Comparison of ENCODE assay signal across 15 cellular contexts in the genomic region with DNA sequence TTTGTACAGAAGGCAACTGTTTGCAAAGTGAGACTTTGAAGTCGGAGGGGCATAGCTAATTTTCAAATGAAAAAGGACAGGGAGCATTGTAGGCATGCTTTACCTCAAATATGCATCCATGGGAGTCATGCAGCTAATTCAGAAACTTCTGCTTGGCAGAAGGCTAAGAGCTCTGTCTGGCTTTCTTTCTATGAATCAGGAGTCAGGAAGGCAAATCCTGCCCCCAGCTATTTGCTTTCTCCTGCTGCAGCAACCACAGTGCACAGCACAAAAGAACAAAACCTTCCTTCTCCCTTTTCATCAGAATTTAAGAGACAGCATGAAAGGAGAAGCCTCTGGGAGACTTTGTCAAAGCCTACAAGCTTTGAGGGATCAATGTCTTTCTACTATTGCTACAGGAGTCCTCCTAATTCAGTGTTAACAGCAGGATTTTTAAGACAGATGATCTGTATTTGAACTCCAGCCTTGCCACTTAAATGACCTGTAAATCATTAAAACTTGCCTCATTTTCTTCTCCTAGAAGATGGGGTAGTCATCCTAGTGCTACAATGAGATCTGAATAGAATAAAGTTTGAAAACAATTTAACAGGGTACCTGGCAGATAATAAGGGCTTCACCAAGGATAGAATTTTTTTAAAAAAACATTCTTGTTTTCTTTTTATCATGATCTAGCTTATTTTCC.
DNase-seq lines count a peak whose midpoint lies in the region; ATAC-seq and TF ChIP-seq lines count a peak whose summit lies in the region.
"Had no signal": no experiment of that assay in that cellular context is flagged by ENCODE, and none has a peak within 500 bp of the region (broad histone marks: within the 10 kb centered on the region; RNA-seq: fewer than 3 reads in every experiment).

No MANE protein-coding gene starts in this region.

- intact Hi-C loops in activated CD4-positive, alpha-beta memory T cell treated with anti-CD3 and anti-CD28 coated beads for 36 hours (cut with micrococcal nuclease): no loop called here

- CTCF ChIA-PET in activated naive CD4-positive, alpha-beta T cell treated with anti-CD3 and anti-CD28 coated beads, Interleukin-2, amount 10 ng/mL, durations not matched to agents 7 days and 5 days (lab: Charles Lee): no interaction called here
- CTCF ChIA-PET in activated CD4-positive, alpha-beta memory T cell treated with anti-CD3 and anti-CD28 coated beads for 36 hours (lab: Charles Lee): no interaction called here

- no peaks in the 10 kb centered on the region for H3K4me1 Mint-ChIP-seq in activated naive CD4-positive, alpha-beta T cell treated with anti-CD3 and anti-CD28 coated beads, Interleukin-2, amount 10 ng/mL, durations not matched to agents 7 days and 5 days
- no peaks in the 10 kb centered on the region for H3K4me1 Mint-ChIP-seq in activated CD4-positive, alpha-beta memory T cell treated with anti-CD3 and anti-CD28 coated beads for 36 hours (ENCODE audit: low read depth)

- no peaks in the 10 kb centered on the region for H3K27me3 Mint-ChIP-seq in activated naive CD4-positive, alpha-beta T cell treated with anti-CD3 and anti-CD28 coated beads, Interleukin-2, amount 10 ng/mL, durations not matched to agents 7 days and 5 days
- no peaks in the 10 kb centered on the region for H3K27me3 Mint-ChIP-seq in activated CD4-positive, alpha-beta memory T cell treated with anti-CD3 and anti-CD28 coated beads for 36 hours

- POLR2A ChIA-PET in activated CD4-positive, alpha-beta memory T cell treated with anti-CD3 and anti-CD28 coated beads for 36 hours (lab: Charles Lee): no interaction called here

- no peak overlapping the region for H3K27ac Mint-ChIP-seq in activated naive CD4-positive, alpha-beta T cell treated with anti-CD3 and anti-CD28 coated beads, Interleukin-2, amount 10 ng/mL, durations not matched to agents 7 days and 5 days
- no peak overlapping the region for H3K27ac Mint-ChIP-seq in activated CD4-positive, alpha-beta memory T cell treated with anti-CD3 and anti-CD28 coated beads for 36 hours

- H3K36me3 Mint-ChIP-seq in activated naive CD4-positive, alpha-beta T cell treated with anti-CD3 and anti-CD28 coated beads, Interleukin-2, amount 10 ng/mL, durations not matched to agents 7 days and 5 days: no peaks in the 10 kb centered on the region
- H3K36me3 Mint-ChIP-seq in activated CD4-positive, alpha-beta memory T cell treated with anti-CD3 and anti-CD28 coated beads for 36 hours: no peaks in the 10 kb centered on the region

- H3K4me3 Mint-ChIP-seq in activated naive CD4-positive, alpha-beta T cell treated with anti-CD3 and anti-CD28 coated beads, Interleukin-2, amount 10 ng/mL, durations not matched to agents 7 days and 5 days: no peak overlapping the region
- no peak overlapping the region for H3K4me3 Mint-ChIP-seq in activated CD4-positive, alpha-beta memory T cell treated with anti-CD3 and anti-CD28 coated beads for 36 hours

- no peak for ATAC-seq in GM18517 (IDR thresholded peaks at IDR 0.05; ENCODE audit: unreplicated experiment)
- no peak for ATAC-seq in HG03025 (IDR thresholded peaks at IDR 0.05; ENCODE audit: low FRiP score, unreplicated experiment)
- ATAC-seq: HepG2 had no signal

- H3K9me3 Mint-ChIP-seq in activated naive CD4-positive, alpha-beta T cell treated with anti-CD3 and anti-CD28 coated beads, Interleukin-2, amount 10 ng/mL, durations not matched to agents 7 days and 5 days: no peaks in the 10 kb centered on the region
- no peaks in the 10 kb centered on the region for H3K9me3 Mint-ChIP-seq in activated CD4-positive, alpha-beta memory T cell treated with anti-CD3 and anti-CD28 coated beads for 36 hours

- in situ Hi-C loops in astrocyte of the spinal cord (cut with HindIII; ENCODE audit: low sequenced_read_pairs): no loop called here

- DNase-seq in A172 (ENCODE audit: low spot score): peak; percentile 6
- peak; percentile 7 for DNase-seq in HPDE6-E6E7 (ENCODE audit: extremely low spot score)
- DNase-seq in astrocyte of the spinal cord (ENCODE audit: low read depth, low spot score): peak; percentile 95
- DNase-seq in hepatic stellate cell (ENCODE audit: low spot score): peak; percentile 30
- no peak for DNase-seq in activated naive CD4-positive, alpha-beta T cell treated with anti-CD3 and anti-CD28 coated beads, Interleukin-2, amount 10 ng/mL, durations not matched to agents 7 days and 5 days
- no peak for DNase-seq in activated CD4-positive, alpha-beta memory T cell treated with anti-CD3 and anti-CD28 coated beads for 36 hours
- DNase-seq: activated CD8-positive, alpha-beta memory T cell treated with anti-CD3 and anti-CD28 coated beads, Interleukin-2, amount 50 U/mL, for 4 hours; NCI-H187 treated with DMSO at 0.1 percent for 48 hours; OCI-M1; stomach had no signal

- H3K4me3 ChIP-seq in astrocyte of the spinal cord (ENCODE audit: low read depth, low read length): peak overlapping the region; percentile 7
- H3K4me3 ChIP-seq: ascending aorta, esophagus muscularis mucosa, stomach had no signal

- TF ChIP-seq CTCF in astrocyte of the spinal cord (IDR thresholded peaks at IDR 0.05; ENCODE audit: low read depth, low read length): no peak

Comparison
In these comparisons a context has a peak if more than half of its experiments do, and no peak if none do; other contexts are left out.
1. DNase-seq: peak in A172 (single experiment), HPDE6-E6E7 (single experiment), astrocyte of the spinal cord (single experiment) and hepatic stellate cell (single experiment); none in activated naive CD4-positive, alpha-beta T cell treated with anti-CD3 and anti-CD28 coated beads, Interleukin-2, amount 10 ng/mL, durations not matched to agents 7 days and 5 days (single experiment) and activated CD4-positive, alpha-beta memory T cell treated with anti-CD3 and anti-CD28 coated beads for 36 hours (single experiment).